In genomic region chr5:1186351-1187233, GRCh38 we compare ENCODE assay signal across 1 cellular context.
TF ChIP-seq lines count a peak whose summit lies in the region.

No MANE protein-coding gene starts in this region.

TF ChIP-seq in HepG2, 621 proteins besides CTCF, POLR2A, EP300 and RAD21 (continued from another document and continues in another):
- TF ChIP-seq, protein P1, sequence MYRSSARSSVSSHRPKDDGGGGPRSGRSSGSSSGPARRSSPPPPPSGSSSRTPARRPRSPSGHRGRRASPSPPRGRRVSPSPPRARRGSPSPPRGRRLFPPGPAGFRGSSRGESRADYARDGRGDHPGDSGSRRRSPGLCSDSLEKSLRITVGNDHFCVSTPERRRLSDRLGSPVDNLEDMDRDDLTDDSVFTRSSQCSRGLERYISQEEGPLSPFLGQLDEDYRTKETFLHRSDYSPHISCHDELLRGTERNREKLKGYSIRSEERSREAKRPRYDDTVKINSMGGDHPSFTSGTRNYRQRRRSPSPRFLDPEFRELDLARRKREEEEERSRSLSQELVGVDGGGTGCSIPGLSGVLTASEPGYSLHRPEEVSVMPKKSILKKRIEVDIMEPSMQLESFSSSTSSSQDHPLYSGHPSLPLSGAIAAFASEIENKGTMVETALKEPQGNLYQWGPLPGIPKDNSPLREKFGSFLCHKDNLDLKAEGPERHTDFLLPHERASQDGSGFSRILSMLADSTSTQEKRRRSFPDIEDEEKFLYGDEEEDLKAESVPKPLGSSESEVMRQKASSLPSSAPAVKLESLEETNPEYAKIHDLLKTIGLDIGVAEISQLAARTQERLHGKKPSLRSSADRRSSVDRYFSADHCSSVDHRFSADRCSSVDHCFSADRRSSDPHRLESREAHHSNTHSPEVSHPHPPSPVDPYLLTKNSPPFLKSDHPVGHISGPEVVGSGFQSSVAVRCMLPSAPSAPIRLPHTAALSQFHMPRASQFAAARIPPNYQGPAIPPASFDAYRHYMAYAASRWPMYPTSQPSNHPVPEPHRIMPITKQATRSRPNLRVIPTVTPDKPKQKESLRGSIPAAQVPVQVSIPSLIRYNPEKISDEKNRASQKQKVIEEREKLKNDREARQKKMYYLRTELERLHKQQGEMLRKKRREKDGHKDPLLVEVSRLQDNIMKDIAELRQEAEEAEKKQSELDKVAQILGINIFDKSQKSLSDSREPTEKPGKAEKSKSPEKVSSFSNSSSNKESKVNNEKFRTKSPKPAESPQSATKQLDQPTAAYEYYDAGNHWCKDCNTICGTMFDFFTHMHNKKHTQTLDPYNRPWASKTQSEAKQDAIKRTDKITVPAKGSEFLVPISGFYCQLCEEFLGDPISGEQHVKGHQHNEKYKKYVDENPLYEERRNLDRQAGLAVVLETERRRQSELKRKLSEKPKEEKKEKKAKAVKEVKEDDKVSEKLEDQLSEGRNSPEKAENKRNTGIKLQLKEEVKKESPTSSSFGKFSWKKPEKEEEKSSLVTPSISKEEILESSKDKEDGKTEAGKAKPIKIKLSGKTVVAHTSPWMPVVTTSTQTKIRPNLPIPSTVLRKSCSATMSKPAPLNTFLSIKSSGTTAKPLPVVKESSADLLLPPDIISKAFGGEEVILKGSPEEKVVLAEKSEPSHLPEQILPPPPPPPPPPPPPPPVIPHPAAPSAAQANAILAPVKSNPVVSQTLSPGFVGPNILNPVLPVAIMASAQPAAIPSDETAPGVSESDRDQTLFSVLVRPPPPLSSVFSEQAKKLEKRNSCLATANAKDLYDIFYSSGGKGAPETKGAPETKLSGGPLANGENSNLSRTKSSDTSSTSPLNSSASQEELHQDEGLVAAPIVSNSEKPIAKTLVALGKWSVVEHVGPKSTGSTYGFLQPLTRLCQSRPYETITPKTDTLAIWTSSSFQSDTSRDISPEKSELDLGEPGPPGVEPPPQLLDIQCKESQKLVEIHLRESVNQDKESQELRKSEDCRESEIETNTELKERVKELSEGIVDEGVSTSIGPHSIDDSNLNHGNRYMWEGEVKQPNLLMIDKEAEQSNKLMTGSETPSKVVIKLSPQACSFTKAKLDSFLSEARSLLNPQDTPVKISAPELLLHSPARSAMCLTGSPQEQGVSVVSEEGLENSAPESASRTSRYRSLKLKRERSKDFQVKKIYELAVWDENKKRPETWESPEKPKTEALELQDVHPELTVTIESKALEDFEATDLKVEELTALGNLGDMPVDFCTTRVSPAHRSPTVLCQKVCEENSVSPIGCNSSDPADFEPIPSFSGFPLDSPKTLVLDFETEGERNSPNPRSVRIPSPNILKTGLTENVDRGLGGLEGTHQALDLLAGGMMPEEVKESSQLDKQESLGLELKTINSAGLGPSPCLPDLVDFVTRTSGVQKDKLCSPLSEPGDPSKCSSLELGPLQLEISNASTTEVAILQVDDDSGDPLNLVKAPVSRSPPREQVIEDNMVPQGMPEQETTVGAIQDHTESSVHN (CRISPR knock-in tag; IDR thresholded peaks at IDR 0.05): 0 out of 2 replicates have a peak, but pooled peaks have one; percentile 26
- TF ChIP-seq FOXP1 (IDR thresholded peaks at IDR 0.05) (no peak), FOXP1 (CRISPR knock-in tag; IDR thresholded peaks at IDR 0.05) (peak; percentile 37; the same call in 1 of the 2 replicates), ARID5B (CRISPR knock-in tag; IDR thresholded peaks at IDR 0.05) (peak; percentile 38), PHF5A (CRISPR knock-in tag; IDR thresholded peaks at IDR 0.05; ENCODE audit: low read depth, unreplicated experiment) (peak; percentile 39), YY1 (IDR thresholded peaks at IDR 0.05; ENCODE audit: insufficient read depth, insufficient replicate concordance, low read depth, low read length) (no peak), POGZ (CRISPR knock-in tag; IDR thresholded peaks at IDR 0.05) (no peak), HES4 (CRISPR knock-in tag; IDR thresholded peaks at IDR 0.05; ENCODE audit: borderline replicate concordance) (no peak), ZSCAN31 (CRISPR knock-in tag; IDR thresholded peaks at IDR 0.05; ENCODE audit: low read depth) (0 out of 2 replicates have a peak, but pooled peaks have one; percentile 57), ZNF556 (CRISPR knock-in tag; IDR thresholded peaks at IDR 0.05; ENCODE audit: borderline replicate concordance) (no peak), HNF4A (CRISPR knock-in tag; IDR thresholded peaks at IDR 0.05) (peak; percentile 63), PATZ1 (CRISPR knock-in tag; IDR thresholded peaks at IDR 0.05) (peak; percentile 75; the same call in 1 of the 2 replicates), RXRA (CRISPR knock-in tag; IDR thresholded peaks at IDR 0.05) (peak; percentile 72), SUZ12 (IDR thresholded peaks at IDR 0.05; ENCODE audit: low read depth, low read length) (no peak), BRD4 (CRISPR knock-in tag; IDR thresholded peaks at IDR 0.05) (no peak), ZNF7 (CRISPR knock-in tag; IDR thresholded peaks at IDR 0.05) (no peak), TEAD3 (CRISPR knock-in tag; optimal IDR thresholded peaks at IDR 0.05; ENCODE audit: borderline replicate concordance) (peak; percentile 53), MBNL3 (CRISPR knock-in tag; conservative IDR thresholded peaks at IDR 0.05) (no peak), NCOR1 (IDR thresholded peaks at IDR 0.05; ENCODE audit: borderline replicate concordance, low read length) (peak; percentile 51; the same call in 1 of the 2 replicates), MLX (CRISPR knock-in tag; IDR thresholded peaks at IDR 0.05) (peak; percentile 62), TSC22D2 (CRISPR knock-in tag; IDR thresholded peaks at IDR 0.05; ENCODE audit: borderline replicate concordance) (0 out of 2 replicates have a peak, but pooled peaks have one; percentile 48), NCOA2 (CRISPR knock-in tag; IDR thresholded peaks at IDR 0.05) (peak; percentile 67), PPARG (CRISPR knock-in tag; conservative IDR thresholded peaks at IDR 0.05) (peak; percentile 65; the same call in 1 of the 2 replicates)
- TF ChIP-seq, protein P2, sequence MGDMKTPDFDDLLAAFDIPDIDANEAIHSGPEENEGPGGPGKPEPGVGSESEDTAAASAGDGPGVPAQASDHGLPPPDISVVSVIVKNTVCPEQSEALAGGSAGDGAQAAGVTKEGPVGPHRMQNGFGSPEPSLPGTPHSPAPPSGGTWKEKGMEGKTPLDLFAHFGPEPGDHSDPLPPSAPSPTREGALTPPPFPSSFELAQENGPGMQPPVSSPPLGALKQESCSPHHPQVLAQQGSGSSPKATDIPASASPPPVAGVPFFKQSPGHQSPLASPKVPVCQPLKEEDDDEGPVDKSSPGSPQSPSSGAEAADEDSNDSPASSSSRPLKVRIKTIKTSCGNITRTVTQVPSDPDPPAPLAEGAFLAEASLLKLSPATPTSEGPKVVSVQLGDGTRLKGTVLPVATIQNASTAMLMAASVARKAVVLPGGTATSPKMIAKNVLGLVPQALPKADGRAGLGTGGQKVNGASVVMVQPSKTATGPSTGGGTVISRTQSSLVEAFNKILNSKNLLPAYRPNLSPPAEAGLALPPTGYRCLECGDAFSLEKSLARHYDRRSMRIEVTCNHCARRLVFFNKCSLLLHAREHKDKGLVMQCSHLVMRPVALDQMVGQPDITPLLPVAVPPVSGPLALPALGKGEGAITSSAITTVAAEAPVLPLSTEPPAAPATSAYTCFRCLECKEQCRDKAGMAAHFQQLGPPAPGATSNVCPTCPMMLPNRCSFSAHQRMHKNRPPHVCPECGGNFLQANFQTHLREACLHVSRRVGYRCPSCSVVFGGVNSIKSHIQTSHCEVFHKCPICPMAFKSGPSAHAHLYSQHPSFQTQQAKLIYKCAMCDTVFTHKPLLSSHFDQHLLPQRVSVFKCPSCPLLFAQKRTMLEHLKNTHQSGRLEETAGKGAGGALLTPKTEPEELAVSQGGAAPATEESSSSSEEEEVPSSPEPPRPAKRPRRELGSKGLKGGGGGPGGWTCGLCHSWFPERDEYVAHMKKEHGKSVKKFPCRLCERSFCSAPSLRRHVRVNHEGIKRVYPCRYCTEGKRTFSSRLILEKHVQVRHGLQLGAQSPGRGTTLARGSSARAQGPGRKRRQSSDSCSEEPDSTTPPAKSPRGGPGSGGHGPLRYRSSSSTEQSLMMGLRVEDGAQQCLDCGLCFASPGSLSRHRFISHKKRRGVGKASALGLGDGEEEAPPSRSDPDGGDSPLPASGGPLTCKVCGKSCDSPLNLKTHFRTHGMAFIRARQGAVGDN (CRISPR knock-in tag; IDR thresholded peaks at IDR 0.05): peak; percentile 16
- TF ChIP-seq, protein P3, sequence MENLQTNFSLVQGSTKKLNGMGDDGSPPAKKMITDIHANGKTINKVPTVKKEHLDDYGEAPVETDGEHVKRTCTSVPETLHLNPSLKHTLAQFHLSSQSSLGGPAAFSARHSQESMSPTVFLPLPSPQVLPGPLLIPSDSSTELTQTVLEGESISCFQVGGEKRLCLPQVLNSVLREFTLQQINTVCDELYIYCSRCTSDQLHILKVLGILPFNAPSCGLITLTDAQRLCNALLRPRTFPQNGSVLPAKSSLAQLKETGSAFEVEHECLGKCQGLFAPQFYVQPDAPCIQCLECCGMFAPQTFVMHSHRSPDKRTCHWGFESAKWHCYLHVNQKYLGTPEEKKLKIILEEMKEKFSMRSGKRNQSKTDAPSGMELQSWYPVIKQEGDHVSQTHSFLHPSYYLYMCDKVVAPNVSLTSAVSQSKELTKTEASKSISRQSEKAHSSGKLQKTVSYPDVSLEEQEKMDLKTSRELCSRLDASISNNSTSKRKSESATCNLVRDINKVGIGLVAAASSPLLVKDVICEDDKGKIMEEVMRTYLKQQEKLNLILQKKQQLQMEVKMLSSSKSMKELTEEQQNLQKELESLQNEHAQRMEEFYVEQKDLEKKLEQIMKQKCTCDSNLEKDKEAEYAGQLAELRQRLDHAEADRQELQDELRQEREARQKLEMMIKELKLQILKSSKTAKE (CRISPR knock-in tag; IDR thresholded peaks at IDR 0.05; ENCODE audit: borderline replicate concordance): peak; percentile 91
- TF ChIP-seq, protein P4, sequence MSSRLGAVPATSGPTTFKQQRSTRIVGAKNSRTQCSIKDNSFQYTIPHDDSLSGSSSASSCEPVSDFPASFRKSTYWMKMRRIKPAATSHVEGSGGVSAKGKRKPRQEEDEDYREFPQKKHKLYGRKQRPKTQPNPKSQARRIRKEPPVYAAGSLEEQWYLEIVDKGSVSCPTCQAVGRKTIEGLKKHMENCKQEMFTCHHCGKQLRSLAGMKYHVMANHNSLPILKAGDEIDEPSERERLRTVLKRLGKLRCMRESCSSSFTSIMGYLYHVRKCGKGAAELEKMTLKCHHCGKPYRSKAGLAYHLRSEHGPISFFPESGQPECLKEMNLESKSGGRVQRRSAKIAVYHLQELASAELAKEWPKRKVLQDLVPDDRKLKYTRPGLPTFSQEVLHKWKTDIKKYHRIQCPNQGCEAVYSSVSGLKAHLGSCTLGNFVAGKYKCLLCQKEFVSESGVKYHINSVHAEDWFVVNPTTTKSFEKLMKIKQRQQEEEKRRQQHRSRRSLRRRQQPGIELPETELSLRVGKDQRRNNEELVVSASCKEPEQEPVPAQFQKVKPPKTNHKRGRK (CRISPR knock-in tag; IDR thresholded peaks at IDR 0.05): no peak
